Comparison of ENCODE assay signal across 11 cellular contexts in the genomic region with DNA sequence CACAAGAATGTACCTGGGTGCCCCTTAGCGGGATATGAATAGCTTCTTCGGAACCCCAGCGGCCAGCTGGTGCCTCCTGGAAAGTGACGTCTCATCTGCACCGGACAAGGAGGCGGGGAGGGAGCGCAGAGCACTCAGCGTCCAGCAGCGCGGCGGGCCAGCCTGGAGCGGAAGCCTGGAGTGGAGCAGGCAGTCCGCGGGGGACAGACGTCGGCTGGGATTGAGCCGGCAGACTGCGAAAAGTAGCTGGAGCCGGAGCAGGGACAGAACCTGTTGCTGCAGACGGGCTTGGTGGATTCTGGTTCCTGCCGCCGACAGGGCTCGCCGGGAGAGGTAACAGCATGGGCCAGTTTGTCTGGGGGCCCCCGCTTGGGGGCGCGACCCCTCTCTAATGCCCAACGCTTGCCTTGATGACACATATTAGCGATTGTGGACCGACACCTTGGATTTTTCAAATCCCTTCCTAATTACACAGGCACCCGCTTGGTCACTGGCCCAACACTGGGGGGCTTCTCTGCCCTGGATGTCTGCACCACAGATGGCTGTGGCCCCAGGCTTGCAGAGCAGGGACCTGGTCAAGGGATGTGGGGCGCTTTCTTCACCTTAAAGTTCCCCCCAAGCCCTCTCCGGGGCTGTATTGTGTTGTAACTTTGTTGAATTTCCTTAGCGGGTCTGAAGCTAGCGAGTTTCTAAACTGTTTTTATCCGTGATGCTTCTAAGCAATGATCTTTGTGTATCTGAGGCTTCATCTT. TPM values are rescaled to one million over a fixed set of nuclear protein-coding genes. Genes with fewer than 3 reads are reported as not detected.
A peak's percentile ranks its signal among the peaks of the same experiment; 100 is the strongest.
DNase-seq lines count a peak whose midpoint lies in the region; ATAC-seq and TF ChIP-seq lines count a peak whose summit lies in the region.
"Had no signal": no experiment of that assay in that cellular context is flagged by ENCODE, and none has a peak within 500 bp of the region (broad histone marks: within the 10 kb centered on the region; RNA-seq: fewer than 3 reads in every experiment).

A gene (plus strand): TSS at position 133 of the 752 bp plus-strand sequence. CDS start 96,592 bp downstream, outside the sequence.

- H3K27me3 ChIP-seq in adipocyte (replicated peaks; ENCODE audit: control insufficient read depth, insufficient read depth, low read length): peaks cover 26% of the 10 kb centered on the region

- peak within 1 kb of the TSS; percentile 42 for H3K4me3 ChIP-seq in adipocyte (ENCODE audit: low read length)

- no peaks in the 10 kb centered on the region for H3K9me3 Mint-ChIP-seq in progenitor cell of endocrine pancreas (ENCODE audit: low read depth)

- H3K4me3 Mint-ChIP-seq in progenitor cell of endocrine pancreas (ENCODE audit: low read depth): peak within 1 kb of the TSS; percentile 78
- H3K4me3 Mint-ChIP-seq: activated CD4-positive, alpha-beta T cell treated with anti-CD3 and anti-CD28 coated beads for 36 hours had no signal

- H3K4me1 ChIP-seq in adipocyte (ENCODE audit: control insufficient read depth, insufficient read depth, low read length): no peaks in the 10 kb centered on the region

- H3K27ac Mint-ChIP-seq in progenitor cell of endocrine pancreas: peak within 1 kb of the TSS; percentile 34
- H3K27ac Mint-ChIP-seq: activated CD4-positive, alpha-beta T cell treated with anti-CD3 and anti-CD28 coated beads for 36 hours had no signal

- H3K27me3 Mint-ChIP-seq in progenitor cell of endocrine pancreas: peaks cover 34% of the 10 kb centered on the region

- peaks cover 4% of the 10 kb centered on the region for H3K4me1 Mint-ChIP-seq in progenitor cell of endocrine pancreas (ENCODE audit: low read depth)
- H3K4me1 Mint-ChIP-seq: activated CD4-positive, alpha-beta T cell treated with anti-CD3 and anti-CD28 coated beads for 36 hours had no signal

- no peaks in the 10 kb centered on the region for H3K36me3 ChIP-seq in adipocyte (ENCODE audit: control insufficient read depth, insufficient read depth, low read length, severe bottlenecking)

- no peaks in the 10 kb centered on the region for H3K9me3 ChIP-seq in adipocyte (ENCODE audit: control insufficient read depth, low read length)

- peak; percentile 24 for TF ChIP-seq CTCF in progenitor cell of endocrine pancreas (IDR thresholded peaks at IDR 0.05; ENCODE audit: unreplicated experiment)

- DNase-seq in GM03348 (ENCODE audit: low spot score) (peak; percentile 56), adipocyte (ENCODE audit: low read depth) (peak; percentile 7), iPS DF 4.7 (ENCODE audit: extremely low read depth, low spot score) (peak; percentile 36), progenitor cell of endocrine pancreas (ENCODE audit: low spot score, unreplicated experiment) (peak; percentile 46), HT-29 (ENCODE audit: low spot score) (no peak)
- no peak for DNase-seq in activated naive CD4-positive, alpha-beta T cell (lab: John Stamatoyannopoulos, UW)
- DNase-seq in activated CD4-positive, CD25-positive, alpha-beta regulatory T cell treated with anti-CD3 and anti-CD28 coated beads, Interleukin-2, amount 50 U/mL, for 72 hours: no peak
- DNase-seq: activated CD4-positive, alpha-beta T cell treated with anti-CD3 and anti-CD28 coated beads for 36 hours; NCI-H69; stimulated activated CD4-positive, alpha-beta T cell treated with anti-CD3 and anti-CD28 coated beads, Interleukin-15, amount 100 ng/mL, for 24 hours had no signal

- no peak for ATAC-seq in GM21717 (IDR thresholded peaks at IDR 0.05; ENCODE audit: unreplicated experiment)
- ATAC-seq: activated CD4-positive, alpha-beta T cell treated with anti-CD3 and anti-CD28 coated beads for 36 hours had no signal

- H3K36me3 Mint-ChIP-seq in progenitor cell of endocrine pancreas (ENCODE audit: insufficient read depth): no peaks in the 10 kb centered on the region

- no peak within 1 kb of the TSS for H3K9ac ChIP-seq in adipocyte (ENCODE audit: low read length)

RNA-seq across cellular contexts. Expression of the gene that starts here (rescaled TPM):
- 0.96 and 1.6 TPM in 2 replicates for total RNA-seq in progenitor cell of endocrine pancreas
- total RNA-seq in HT-29 (2014; rRNA removed; shearing (Covaris generic)): not detected in 2 replicates
- total RNA-seq: activated CD4-positive, alpha-beta T cell treated with anti-CD3 and anti-CD28 coated beads for 36 hours had no signal

Comparison
In these comparisons a context has a peak if more than half of its experiments do, and no peak if none do; other contexts are left out.
1. DNase-seq: peak in GM03348 (single experiment), adipocyte (single experiment), iPS DF 4.7 (single experiment) and progenitor cell of endocrine pancreas (single experiment); none in activated naive CD4-positive, alpha-beta T cell (0 of 4), activated CD4-positive, CD25-positive, alpha-beta regulatory T cell treated with anti-CD3 and anti-CD28 coated beads, Interleukin-2, amount 50 U/mL, for 72 hours (single experiment) and HT-29 (single experiment).